In genomic region chr14:68681256-68681655, GRCh38 we compare ENCODE assay signal across 1 cellular context.
TF ChIP-seq lines count a peak whose summit lies in the region.

No MANE protein-coding gene starts in this region.

TF ChIP-seq in H1, 55 proteins besides CTCF, POLR2A, EP300 and RAD21 (continued from another document):
- TF ChIP-seq TAF1 (IDR thresholded peaks at IDR 0.05; ENCODE audit: low read depth, low read length) (no peak), MAFK (IDR thresholded peaks at IDR 0.05; ENCODE audit: low read depth, low read length) (no peak), BRCA1 (IDR thresholded peaks at IDR 0.05; ENCODE audit: low read depth, low read length) (no peak), CHD2 (IDR thresholded peaks at IDR 0.05; ENCODE audit: low read length) (no peak), NANOG (IDR thresholded peaks at IDR 0.05; ENCODE audit: insufficient read depth, low read depth, low read length, poor library complexity, severe bottlenecking) (no peak), E2F6 (IDR thresholded peaks at IDR 0.05) (no peak), KDM5A (IDR thresholded peaks at IDR 0.05; ENCODE audit: low read length) (no peak), POLR2AphosphoS5 (IDR thresholded peaks at IDR 0.05; ENCODE audit: low read depth, low read length) (no peak)
